In the genomic region with DNA sequence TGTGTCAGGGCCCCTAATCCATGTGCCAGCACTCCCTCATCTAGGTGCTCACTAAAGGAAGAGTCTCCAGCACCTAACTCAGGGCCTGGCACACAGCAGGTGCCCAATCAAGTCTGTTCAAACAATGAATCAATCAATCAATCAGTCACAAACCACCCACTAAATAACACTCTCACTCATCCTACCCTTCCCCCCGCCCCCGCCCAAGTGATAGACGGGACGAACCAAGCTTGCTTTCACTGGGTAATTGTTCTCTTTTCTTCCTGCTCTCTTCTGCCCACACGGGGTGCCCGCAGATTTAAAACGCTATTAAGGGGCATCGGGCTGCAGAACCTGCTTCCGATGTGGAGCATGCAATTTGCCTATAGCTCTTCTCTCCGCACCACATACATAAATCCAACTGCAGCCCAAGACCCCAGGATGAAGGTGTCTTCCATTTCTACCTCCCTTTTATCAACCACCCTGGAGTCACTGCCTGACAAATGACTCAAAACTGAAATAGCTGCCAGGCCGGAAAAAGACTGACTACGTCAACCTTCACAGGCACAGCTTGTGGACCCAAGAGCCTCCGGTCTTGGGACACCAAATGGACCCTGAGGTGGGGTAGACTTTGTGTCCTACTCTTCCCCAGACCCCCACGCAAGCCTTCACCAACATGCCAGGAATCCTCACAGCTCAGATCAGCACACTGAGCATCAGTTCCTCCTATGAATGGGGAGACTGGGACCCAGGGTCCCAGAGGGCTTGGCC, we compare ENCODE assay signal across 8 cellular contexts. TPM values are rescaled to one million over a fixed set of nuclear protein-coding genes. Genes with fewer than 3 reads are reported as not detected.
DNase-seq lines count a peak whose midpoint lies in the region; ATAC-seq, FAIRE-seq and TF ChIP-seq lines count a peak whose summit lies in the region.

No MANE protein-coding gene starts in this region.

- POLR2A ChIA-PET in activated CD4-positive, alpha-beta T cell treated with anti-CD3 and anti-CD28 coated beads, Interleukin-2, amount 10 ng/mL, durations not matched to agents 7 days and 5 days (lab: Charles Lee): interaction anchor here (0.7 kb wide), 1 partner anchor 90 kb away, joined by 3 read pairs; no protein-coding TSS in a partner anchor

- DNase-seq in GM12892 (ENCODE audit: insufficient read length) (no peak), glutamatergic neuron (no peak), NCI-H1694 (lab: John Stamatoyannopoulos, UW) (no peak)
- peak; percentile 39 for DNase-seq in activated CD4-positive, alpha-beta T cell treated with anti-CD3 and anti-CD28 coated beads, Interleukin-2, amount 10 ng/mL, durations not matched to agents 7 days and 5 days
- peak; percentile 43 for DNase-seq in stimulated activated CD4-positive, alpha-beta T cell treated with anti-CD3 and anti-CD28 coated beads, Interleukin-1b, Interleukin-23, amount 100 ng/mL, for 48 hours
- no peak for DNase-seq in NK-92 treated with Interleukin-12 subunit alpha and Interleukin-12 subunit beta, amount 100 ng/mL, for 24 hours (lab: John Stamatoyannopoulos, UW)

- no peak for TF ChIP-seq CTCF in glutamatergic neuron (IDR thresholded peaks at IDR 0.05; ENCODE audit: partially characterized antibody, unreplicated experiment)

- FAIRE-seq in GM12892 (lab: Jason Lieb, UNC): peak; percentile 46

- peaks cover 45% of the 10 kb centered on the region for H3K4me1 Mint-ChIP-seq in activated CD4-positive, alpha-beta T cell treated with anti-CD3 and anti-CD28 coated beads, Interleukin-2, amount 10 ng/mL, durations not matched to agents 7 days and 5 days
- H3K4me1 Mint-ChIP-seq in glutamatergic neuron (ENCODE audit: low read depth, unreplicated experiment): peaks cover 48% of the 10 kb centered on the region

- H3K27me3 Mint-ChIP-seq in activated CD4-positive, alpha-beta T cell treated with anti-CD3 and anti-CD28 coated beads, Interleukin-2, amount 10 ng/mL, durations not matched to agents 7 days and 5 days: peaks cover 2% of the 10 kb centered on the region
- H3K27me3 Mint-ChIP-seq in glutamatergic neuron (ENCODE audit: unreplicated experiment): peaks cover 11% of the 10 kb centered on the region

- peak overlapping the region; percentile 28 for H3K27ac Mint-ChIP-seq in activated CD4-positive, alpha-beta T cell treated with anti-CD3 and anti-CD28 coated beads, Interleukin-2, amount 10 ng/mL, durations not matched to agents 7 days and 5 days
- peak overlapping the region; percentile 90 for H3K27ac Mint-ChIP-seq in glutamatergic neuron (ENCODE audit: unreplicated experiment)

- no peak for ATAC-seq in HG03571 (IDR thresholded peaks at IDR 0.05; ENCODE audit: unreplicated experiment)
- no peak for ATAC-seq in GM21723 (IDR thresholded peaks at IDR 0.05; ENCODE audit: unreplicated experiment)

- CTCF ChIA-PET in activated CD4-positive, alpha-beta T cell treated with anti-CD3 and anti-CD28 coated beads, Interleukin-2, amount 10 ng/mL, durations not matched to agents 7 days and 5 days (lab: Charles Lee): interaction anchor here (1.4 to 1.7 kb wide), 3 partner anchors 15 to 18 kb away, joined by 3 to 5 read pairs (median 4); no protein-coding TSS in a partner anchor

- H3K9me3 Mint-ChIP-seq in activated CD4-positive, alpha-beta T cell treated with anti-CD3 and anti-CD28 coated beads, Interleukin-2, amount 10 ng/mL, durations not matched to agents 7 days and 5 days: no peaks in the 10 kb centered on the region
- peaks cover 8% of the 10 kb centered on the region for H3K9me3 Mint-ChIP-seq in glutamatergic neuron (ENCODE audit: unreplicated experiment)

- TF ChIP-seq POLR2A in GM12892 (IDR thresholded peaks at IDR 0.05; ENCODE audit: low read depth, low read length): no peak

- H3K4me3 Mint-ChIP-seq in activated CD4-positive, alpha-beta T cell treated with anti-CD3 and anti-CD28 coated beads, Interleukin-2, amount 10 ng/mL, durations not matched to agents 7 days and 5 days: peak overlapping the region; percentile 87
- peak overlapping the region; percentile 96 for H3K4me3 Mint-ChIP-seq in glutamatergic neuron (ENCODE audit: unreplicated experiment)

- H3K36me3 Mint-ChIP-seq in activated CD4-positive, alpha-beta T cell treated with anti-CD3 and anti-CD28 coated beads, Interleukin-2, amount 10 ng/mL, durations not matched to agents 7 days and 5 days (ENCODE audit: low read depth): peaks cover 3% of the 10 kb centered on the region
- H3K36me3 Mint-ChIP-seq in glutamatergic neuron (ENCODE audit: unreplicated experiment): no peaks in the 10 kb centered on the region

RNA-seq across cellular contexts. Expression of gene KLHL25, which starts 1.7 kb away (rescaled TPM):
- 0.81 TPM for polyA plus RNA-seq in GM12892 (2012; ENCODE audit: missing spikeins)
- total RNA-seq in activated CD4-positive, alpha-beta T cell treated with anti-CD3 and anti-CD28 coated beads, Interleukin-2, amount 10 ng/mL, durations not matched to agents 7 days and 5 days: 1 to 10 TPM; 7.4 to 8.0 TPM
- total RNA-seq in glutamatergic neuron (ENCODE audit: unreplicated experiment): 45.1 TPM

Comparison
In these comparisons a context has a peak if more than half of its experiments do, and no peak if none do; other contexts are left out.
1. DNase-seq: peak in activated CD4-positive, alpha-beta T cell treated with anti-CD3 and anti-CD28 coated beads, Interleukin-2, amount 10 ng/mL, durations not matched to agents 7 days and 5 days (single experiment) and stimulated activated CD4-positive, alpha-beta T cell treated with anti-CD3 and anti-CD28 coated beads, Interleukin-1b, Interleukin-23, amount 100 ng/mL, for 48 hours (single experiment); none in GM12892 (single experiment), glutamatergic neuron (single experiment), NK-92 treated with Interleukin-12 subunit alpha and Interleukin-12 subunit beta, amount 100 ng/mL, for 24 hours (single experiment) and NCI-H1694 (single experiment).